ENCODE assay signal across 20 cellular contexts in genomic region chrX:48902135-48902534, GRCh38.
"Had no signal": no experiment of that assay in that cellular context is flagged by ENCODE, and none has a peak within 500 bp of the region (broad histone marks: within the 10 kb centered on the region; RNA-seq: fewer than 3 reads in every experiment).

No MANE protein-coding gene starts in this region.

- H3K4me1 ChIP-seq: colonic mucosa had no signal

- H3K36me3 ChIP-seq: colonic mucosa had no signal

- H3K27me3 ChIP-seq: adrenal gland, colonic mucosa, esophagus squamous epithelium, right atrium auricular region had no signal

- DNase-seq: activated CD4-positive, alpha-beta T cell treated with anti-CD3 and anti-CD28 coated beads for 4 hours; activated CD8-positive, alpha-beta memory T cell treated with anti-CD3 and anti-CD28 coated beads for 24 hours; activated effector memory CD4-positive, alpha-beta T cell treated with Interleukin-2 at 50 U/mL for 16 hours; adrenal gland; colonic mucosa; effector CD4-positive, alpha-beta T cell; esophagus squamous epithelium; hippocampal formation; left ventricle myocardium inferior; mucosa of descending colon; naive thymus-derived CD4-positive, alpha-beta T cell; stimulated activated CD4-positive, alpha-beta T cell treated with anti-CD3 and anti-CD28 coated beads, Interleukin-4, amount 100 ng/mL, for 4 hours; stimulated activated CD8-positive, alpha-beta memory T cell treated with anti-CD3 and anti-CD28 coated beads, Interleukin-4, amount 100 ng/mL, for 48 hours; stimulated activated naive CD8-positive, alpha-beta T cell treated with anti-CD3 and anti-CD28 coated beads, Interleukin-15, Interleukin-2, amounts not matched to agents 100 U/mL and 50 U/mL, for 24 hours; T-helper 2 cell; trophoblast cell had no signal

- H3K4me3 ChIP-seq: adrenal gland, colonic mucosa, esophagus squamous epithelium, left ventricle myocardium inferior, mucosa of descending colon, right atrium auricular region, skin epidermis had no signal

- H3K9me3 ChIP-seq: adrenal gland, colonic mucosa, esophagus squamous epithelium, left ventricle myocardium inferior, mucosa of descending colon, right atrium auricular region had no signal

- H3K27ac Mint-ChIP-seq: activated naive CD4-positive, alpha-beta T cell treated with anti-CD3 and anti-CD28 coated beads, Interleukin-2, amount 50 U/mL, for 24 hours had no signal

- H3K27ac ChIP-seq: adrenal gland, colonic mucosa, esophagus squamous epithelium, left ventricle myocardium inferior, right atrium auricular region, skin epidermis had no signal

- H3K4me1 Mint-ChIP-seq: activated naive CD4-positive, alpha-beta T cell treated with anti-CD3 and anti-CD28 coated beads, Interleukin-2, amount 50 U/mL, for 24 hours had no signal

- H3K9me3 Mint-ChIP-seq: activated naive CD4-positive, alpha-beta T cell treated with anti-CD3 and anti-CD28 coated beads, Interleukin-2, amount 50 U/mL, for 24 hours; memory B cell had no signal

- H3K4me3 Mint-ChIP-seq: activated naive CD4-positive, alpha-beta T cell treated with anti-CD3 and anti-CD28 coated beads, Interleukin-2, amount 50 U/mL, for 24 hours; memory B cell; naive thymus-derived CD4-positive, alpha-beta T cell had no signal

- ATAC-seq: mucosa of descending colon; naive thymus-derived CD4-positive, alpha-beta T cell; stimulated activated naive CD8-positive, alpha-beta T cell treated with anti-CD3 and anti-CD28 coated beads, Interleukin-15, Interleukin-2, amounts not matched to agents 100 U/mL and 50 U/mL, for 24 hours had no signal

- H3K27me3 Mint-ChIP-seq: activated naive CD4-positive, alpha-beta T cell treated with anti-CD3 and anti-CD28 coated beads, Interleukin-2, amount 50 U/mL, for 24 hours; memory B cell; naive thymus-derived CD4-positive, alpha-beta T cell had no signal
